Comparison of ENCODE assay signal across 8 cellular contexts in the genomic region with DNA sequence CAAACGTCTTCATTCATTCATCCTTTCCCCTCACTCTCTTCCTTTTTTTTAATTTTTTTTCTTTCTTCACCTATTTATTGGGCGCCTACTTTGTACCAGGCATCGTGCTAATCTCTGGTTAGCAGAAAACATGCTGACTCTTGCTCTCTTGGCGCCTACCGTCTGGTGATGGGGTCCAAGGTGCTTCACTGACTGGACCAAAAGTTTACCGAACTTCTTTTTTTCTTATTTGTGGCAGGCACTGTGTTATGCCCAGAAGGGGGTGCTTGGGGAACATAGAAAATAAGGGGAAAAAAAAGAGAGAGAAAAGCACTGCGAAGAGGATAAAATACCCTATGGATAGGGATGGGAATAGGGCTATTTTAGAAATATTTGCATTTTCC. TPM values are rescaled to one million over a fixed set of nuclear protein-coding genes. Genes with fewer than 3 reads are reported as not detected.
DNase-seq lines count a peak whose midpoint lies in the region; ATAC-seq and TF ChIP-seq lines count a peak whose summit lies in the region.

No MANE protein-coding gene starts in this region.

- WGBS in mesendoderm (ENCODE audit: extremely low coverage, insufficient coverage, low lambda C conversion rate) = 100% methylated on average over 1 of the region's 7 CpGs

- no peak overlapping the region for H3K18ac ChIP-seq in mesendoderm (ENCODE audit: low read length)

- no peak overlapping the region for H3K27ac ChIP-seq in mesendoderm (ENCODE audit: low read depth, low read length)

- H4K5ac ChIP-seq in mesendoderm (ENCODE audit: low read length) = no peak overlapping the region

- H3K4me3 Mint-ChIP-seq in brain = peak overlapping the region; percentile 86 to 99 (median 93)

- no peak overlapping the region for H3K56ac ChIP-seq in mesendoderm (ENCODE audit: low read length)

- no peak overlapping the region for H3K23ac ChIP-seq in mesendoderm (ENCODE audit: low read length)

- H3K9me3 Mint-ChIP-seq in brain = no peaks in the 10 kb centered on the region

- H2BK5ac ChIP-seq in mesendoderm (ENCODE audit: low read length) = no peak overlapping the region

- DNase-seq in SKM-1 treated with dmso at 0.1 percent for 144 hours (lab: John Stamatoyannopoulos, UW; ENCODE audit: unreplicated experiment) (peak; percentile 6), SKM-1 (lab: John Stamatoyannopoulos, UW; ENCODE audit: unreplicated experiment) (no peak), mesendoderm (peak; percentile 26), H4 (ENCODE audit: low spot score) (no peak)

- H2AK5ac ChIP-seq in mesendoderm (ENCODE audit: low read length) = no peak overlapping the region

- no peak overlapping the region for H3K4ac ChIP-seq in mesendoderm (ENCODE audit: low read depth, low read length)

- H3K27me3 Mint-ChIP-seq in brain = peaks cover 13% of the 10 kb centered on the region

- H3K79me1 ChIP-seq in mesendoderm (ENCODE audit: low read length) = peaks cover 10% of the 10 kb centered on the region

- no peaks in the 10 kb centered on the region for H3K4me1 ChIP-seq in mesendoderm (ENCODE audit: control insufficient read depth, low read depth, low read length)

- peaks cover 9% of the 10 kb centered on the region for H3K79me2 ChIP-seq in mesendoderm (ENCODE audit: control insufficient read depth, insufficient read depth, low read length)

- H3K36me3 Mint-ChIP-seq in brain = no peaks in the 10 kb centered on the region

- peak overlapping the region; percentile 89 to 95 (median 94) for H3K27ac Mint-ChIP-seq in brain

- TF ChIP-seq CTCF in brain (conservative IDR thresholded peaks at IDR 0.05) = peak in 1 of 2 experiments; percentile 23

- no peak overlapping the region for H4K8ac ChIP-seq in mesendoderm (ENCODE audit: low read depth, low read length)

- H3K27me3 ChIP-seq in mesendoderm (ENCODE audit: insufficient read depth, low read length, poor library complexity) = no peaks in the 10 kb centered on the region

- no peak overlapping the region for H3K4me3 ChIP-seq in mesendoderm (ENCODE audit: low read length)

- H3K4me2 ChIP-seq in mesendoderm (ENCODE audit: low read length) = peak overlapping the region; percentile 57

- peaks cover 53% of the 10 kb centered on the region for H3K4me1 Mint-ChIP-seq in brain

- H3K9ac ChIP-seq in mesendoderm (ENCODE audit: low read length) = peak overlapping the region; percentile 28

- H3K36me3 ChIP-seq in mesendoderm (ENCODE audit: control insufficient read depth, insufficient read depth, low read length) = no peaks in the 10 kb centered on the region

- H2BK15ac ChIP-seq in mesendoderm (replicated peaks; ENCODE audit: low read depth) = no peak overlapping the region

- no peak overlapping the region for H2BK120ac ChIP-seq in mesendoderm (ENCODE audit: low read depth, low read length)

- ATAC-seq in HG03571 (IDR thresholded peaks at IDR 0.05; ENCODE audit: unreplicated experiment) = peak; percentile 0
- no peak for ATAC-seq in HG03565 (IDR thresholded peaks at IDR 0.05; ENCODE audit: unreplicated experiment)
- no peak for ATAC-seq in HG02840 (IDR thresholded peaks at IDR 0.05; ENCODE audit: low FRiP score, unreplicated experiment)

RNA-seq across cellular contexts. Expression of gene FAM204A, which starts 0.5 kb away (rescaled TPM):
- polyA plus RNA-seq in brain (ENCODE audit: insufficient read depth, low read depth, low replicate concordance) = 23.6 TPM
- 49.1 TPM for polyA plus RNA-seq in mesendoderm (2013, experiment 1 of 2)
- polyA plus RNA-seq in mesendoderm (2013, experiment 2 of 2) = 52.0 TPM
- 85.7 and 88.9 TPM in 2 replicates for total RNA-seq in H4 (2014; rRNA removed; shearing (Covaris generic))

Comparison
In these comparisons a context has a peak if more than half of its experiments do, and no peak if none do; other contexts are left out.
1. DNase-seq: peak in SKM-1 treated with dmso at 0.1 percent for 144 hours (single experiment) and mesendoderm (single experiment); none in SKM-1 (single experiment) and H4 (single experiment).